Comparison of ENCODE assay signal across 20 cellular contexts in the genomic region with DNA sequence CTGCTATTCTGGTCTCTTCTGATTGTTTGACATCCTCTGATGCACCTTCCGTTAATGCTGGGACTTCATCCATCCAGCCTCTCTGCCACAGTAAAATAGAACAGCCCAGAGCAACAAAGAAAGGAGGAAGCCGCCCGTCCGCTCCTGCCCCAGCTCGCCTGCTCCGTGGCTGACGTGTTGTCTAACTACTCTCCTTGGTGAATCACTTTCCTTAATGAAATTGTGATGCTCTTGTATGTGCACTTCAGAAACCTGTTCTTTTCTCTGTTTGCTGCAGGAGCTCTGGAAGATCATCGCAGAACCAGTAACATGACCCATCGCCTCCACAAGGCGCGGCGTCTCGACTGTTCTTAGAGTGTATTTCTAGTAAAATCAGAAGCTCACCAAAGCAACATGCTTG. TPM values are rescaled to one million over a fixed set of nuclear protein-coding genes. Genes with fewer than 3 reads are reported as not detected.
"Had no signal": no experiment of that assay in that cellular context is flagged by ENCODE, and none has a peak within 500 bp of the region (broad histone marks: within the 10 kb centered on the region; RNA-seq: fewer than 3 reads in every experiment).

No MANE protein-coding gene starts in this region.

- H2AFZ ChIP-seq: parathyroid adenoma had no signal

- H3K27me3 ChIP-seq: brain microvascular endothelial cell, left lung, tibial artery had no signal

- H3K27ac ChIP-seq: brain microvascular endothelial cell, parathyroid adenoma, tibial artery had no signal

- H3K9ac ChIP-seq: parathyroid adenoma had no signal

- ATAC-seq: activated CD8-positive, alpha-beta memory T cell treated with anti-CD3 and anti-CD28 coated beads, Interleukin-2, amount 10 ng/mL, durations not matched to agents 7 days and 5 days; effector memory CD8-positive, alpha-beta T cell; naive thymus-derived CD4-positive, alpha-beta T cell; stimulated activated memory B cell treated with anti-CD40 and anti-IgM and Interleukin-4, amounts not matched to agents 10 μg/mL and 1 μg/mL and 100 μg/mL, for 72 hours had no signal

- H3K27me3 Mint-ChIP-seq: activated CD8-positive, alpha-beta memory T cell treated with anti-CD3 and anti-CD28 coated beads, Interleukin-2, amount 10 ng/mL, durations not matched to agents 7 days and 5 days; activated naive CD8-positive, alpha-beta T cell; activated T-cell treated with anti-CD3 and anti-CD28 coated beads, Interleukin-2, amount 50 U/mL, for 24 hours; effector memory CD8-positive, alpha-beta T cell; naive thymus-derived CD4-positive, alpha-beta T cell; stimulated activated memory B cell treated with anti-CD40 and anti-IgM and Interleukin-4, amounts not matched to agents 10 μg/mL and 1 μg/mL and 100 μg/mL, for 72 hours had no signal

- H3K9me3 ChIP-seq: left lung, tibial artery had no signal

- FAIRE-seq: kidney, urothelium cell line had no signal

- H3K27ac Mint-ChIP-seq: activated naive CD8-positive, alpha-beta T cell; stimulated activated memory B cell treated with anti-CD40 and anti-IgM and Interleukin-4, amounts not matched to agents 10 μg/mL and 1 μg/mL and 100 μg/mL, for 72 hours had no signal

- H3K4me3 ChIP-seq: tibial artery had no signal

- H3K79me2 ChIP-seq: parathyroid adenoma had no signal

- DNase-seq: activated CD4-positive, alpha-beta T cell treated with anti-CD3 and anti-CD28 coated beads, Interleukin-2, amount 50 U/mL, for 48 hours; activated CD4-positive, CD25-positive, alpha-beta regulatory T cell; activated CD8-positive, alpha-beta memory T cell treated with anti-CD3 and anti-CD28 coated beads, Interleukin-2, amount 10 ng/mL, durations not matched to agents 7 days and 5 days; activated effector memory CD4-positive, alpha-beta T cell treated with anti-CD3 and anti-CD28 coated beads, Interleukin-2, amount 50 U/mL, for 16 hours; activated T-cell treated with anti-CD3 and anti-CD28 coated beads, Interleukin-2, amount 50 U/mL, for 24 hours; anterior cingulate cortex; brain microvascular endothelial cell; dermis blood vessel endothelial cell; effector memory CD8-positive, alpha-beta T cell; kidney; left lung; mammary epithelial cell; naive thymus-derived CD4-positive, alpha-beta T cell; tibial artery had no signal

- H3K4me1 ChIP-seq: parathyroid adenoma, tibial artery had no signal

- H3K9me3 Mint-ChIP-seq: activated T-cell treated with anti-CD3 and anti-CD28 coated beads, Interleukin-2, amount 50 U/mL, for 24 hours; effector memory CD8-positive, alpha-beta T cell; naive thymus-derived CD4-positive, alpha-beta T cell; stimulated activated memory B cell treated with anti-CD40 and anti-IgM and Interleukin-4, amounts not matched to agents 10 μg/mL and 1 μg/mL and 100 μg/mL, for 72 hours had no signal

- H3K4me3 Mint-ChIP-seq: activated CD8-positive, alpha-beta memory T cell treated with anti-CD3 and anti-CD28 coated beads, Interleukin-2, amount 10 ng/mL, durations not matched to agents 7 days and 5 days; activated naive CD8-positive, alpha-beta T cell; activated T-cell treated with anti-CD3 and anti-CD28 coated beads, Interleukin-2, amount 50 U/mL, for 24 hours; effector memory CD8-positive, alpha-beta T cell; stimulated activated memory B cell treated with anti-CD40 and anti-IgM and Interleukin-4, amounts not matched to agents 10 μg/mL and 1 μg/mL and 100 μg/mL, for 72 hours had no signal

RNA-seq across cellular contexts. Expression of gene TMEM114, which starts 55.5 kb away (rescaled TPM):
- total RNA-seq: activated CD8-positive, alpha-beta memory T cell treated with anti-CD3 and anti-CD28 coated beads, Interleukin-2, amount 10 ng/mL, durations not matched to agents 7 days and 5 days; dermis blood vessel endothelial cell; kidney; left lung; mammary epithelial cell; naive thymus-derived CD4-positive, alpha-beta T cell; renal cortical epithelial cell; subcutaneous adipose tissue had no signal
- polyA plus RNA-seq: mammary epithelial cell; naive thymus-derived CD4-positive, alpha-beta T cell had no signal
